Comparison of ENCODE assay signal across 19 cellular contexts in genomic region chr10:5941579-5941978, GRCh38. TPM values are rescaled to one million over a fixed set of nuclear protein-coding genes. Genes with fewer than 3 reads are reported as not detected.
A peak's percentile ranks its signal among the peaks of the same experiment; 100 is the strongest.
DNase-seq lines count a peak whose midpoint lies in the region; ATAC-seq, FAIRE-seq and TF ChIP-seq lines count a peak whose summit lies in the region.
"Had no signal": no experiment of that assay in that cellular context is flagged by ENCODE, and none has a peak within 500 bp of the region (broad histone marks: within the 10 kb centered on the region; RNA-seq: fewer than 3 reads in every experiment).

No MANE protein-coding gene starts in this region.

- H3K36me3 ChIP-seq in heart right ventricle (peaks cover 0 to 27% (median 16%) of the 10 kb centered on the region in 9 donors), kidney (ENCODE audit: control insufficient read depth in 1 of 2, insufficient read depth in 2 of 2, low read length in 2 of 2) (peaks cover 14 to 15% of the 10 kb centered on the region in 2 donors), vagina (peaks cover 5 to 16% of the 10 kb centered on the region in 2 donors), H7 (replicated peaks; ENCODE audit: control insufficient read depth, insufficient read depth, low read length) (peaks cover 7% of the 10 kb centered on the region)

- peak overlapping the region in 1 of 2 donors; percentile 47 for H3K9ac ChIP-seq in kidney (ENCODE audit: low read length in 2 of 2)

- no peak for FAIRE-seq in kidney (lab: Jason Lieb, UNC)
- FAIRE-seq: D721Med had no signal

- no peak overlapping the region for H3K4me3 ChIP-seq in heart right ventricle
- H3K4me3 ChIP-seq in kidney (ENCODE audit: low read length in 2 of 2) = no peak overlapping the region
- no peak overlapping the region for H3K4me3 ChIP-seq in skin epidermis
- no peak overlapping the region for H3K4me3 ChIP-seq in vagina
- no peak overlapping the region for H3K4me3 ChIP-seq in H7 (ENCODE audit: insufficient read depth, low read depth, low read length)
- H3K4me3 ChIP-seq: GM23338, smooth muscle cell had no signal

- peaks cover 14 to 59% (median 49%) of the 10 kb centered on the region in 9 donors for H3K4me1 ChIP-seq in heart right ventricle
- peaks cover 13 to 15% of the 10 kb centered on the region in 2 donors for H3K4me1 ChIP-seq in kidney (ENCODE audit: control insufficient read depth in 1 of 2, insufficient read depth in 1 of 2, low read depth in 1 of 2, low read length in 2 of 2)
- peaks cover 43% of the 10 kb centered on the region for H3K4me1 ChIP-seq in vagina
- H3K4me1 ChIP-seq: BE2C had no signal

- 71 to 77% methylated on average over 7 of the region's 7 CpGs for WGBS in heart right ventricle, 2 donors

- H3K27ac ChIP-seq in heart right ventricle (peak overlapping the region in 9 of 10 donors; percentile 64 to 97 (median 90)), kidney (ENCODE audit: low read depth in 2 of 2, low read length in 2 of 2) (peak overlapping the region; percentile 67 to 89), skin epidermis (peak overlapping the region in 19 of 21 experiments; percentile 29 to 84 (median 60)), vagina (peak overlapping the region; percentile 83)

- H3K9me3 ChIP-seq in heart right ventricle (no peaks in the 10 kb centered on the region), kidney (ENCODE audit: control insufficient read depth in 1 of 2, low read length in 2 of 2) (no peaks in the 10 kb centered on the region), vagina (no peaks in the 10 kb centered on the region)
- H3K9me3 ChIP-seq: BE2C had no signal

- intact Hi-C loops in heart right ventricle (cut with DNase I) = loop anchor here in 2 of 10 donors (10.0 kb wide), 2 partner anchors 73 to 143 kb away; partner anchors contain the start of gene RBM17 (in 2 of the 2)
- intact Hi-C loops in left cardiac atrium (cut with DNase I) = loop anchor here in 1 of 2 donors (10.0 kb wide), 1 partner anchor 153 kb away; no protein-coding TSS in a partner anchor
- intact Hi-C loops in kidney (cut with DNase I) = no loop called here
- intact Hi-C loops in vagina (cut with DNase I) = no loop called here

- no peak for TF ChIP-seq POLR2A in vagina (IDR thresholded peaks at IDR 0.05)

- no peak for DNase-seq in heart right ventricle
- no peak for DNase-seq in left cardiac atrium
- DNase-seq in kidney = no peak
- DNase-seq in vagina (ENCODE audit: extremely low spot score in 2 of 2) = no peak
- no peak for DNase-seq in SIG-M5 treated with dmso at 0.1 percent for 504 hours (lab: John Stamatoyannopoulos, UW; ENCODE audit: unreplicated experiment)
- no peak for DNase-seq in amniotic stem cell (lab: John Stamatoyannopoulos, UW)
- no peak for DNase-seq in H7
- DNase-seq: activated CD4-positive, alpha-beta T cell treated with anti-CD3 and anti-CD28 coated beads for 36 hours; activated CD8-positive, alpha-beta memory T cell treated with anti-CD3 and anti-CD28 coated beads, Interleukin-2, amount 10 ng/mL, durations not matched to agents 7 days and 5 days; BE2C; naive thymus-derived CD4-positive, alpha-beta T cell; NCI-H1436; NCI-H2171; NCI-H526 treated with DMSO at 0.1 percent for 48 hours; trophoblast cell had no signal

- ATAC-seq in heart right ventricle = no peak
- ATAC-seq in left cardiac atrium = no peak
- ATAC-seq: activated CD4-positive, alpha-beta T cell treated with anti-CD3 and anti-CD28 coated beads for 36 hours; activated CD8-positive, alpha-beta memory T cell treated with anti-CD3 and anti-CD28 coated beads, Interleukin-2, amount 10 ng/mL, durations not matched to agents 7 days and 5 days; naive thymus-derived CD4-positive, alpha-beta T cell had no signal

- H3K27me3 ChIP-seq in heart right ventricle = no peaks in the 10 kb centered on the region
- no peaks in the 10 kb centered on the region for H3K27me3 ChIP-seq in vagina
- no peaks in the 10 kb centered on the region for H3K27me3 ChIP-seq in H7 (ENCODE audit: control insufficient read depth, insufficient read depth, low read length)
- H3K27me3 ChIP-seq: BE2C had no signal

- TF ChIP-seq CTCF in heart right ventricle (IDR thresholded peaks at IDR 0.05) (no peak), kidney (IDR thresholded peaks at IDR 0.05; ENCODE audit: borderline replicate concordance, extremely low read depth, insufficient read depth) (no peak), vagina (IDR thresholded peaks at IDR 0.05) (no peak)

RNA-seq across cellular contexts. Expression of gene IL15RA, which starts 35.8 kb away (rescaled TPM):
- total RNA-seq in heart right ventricle (10 to 100 TPM in 3 of 10 donors, 1 to 10 TPM in 7; 3.5 to 21.0 (median 5.6) TPM), left cardiac atrium (10 to 100 TPM; 10.9 to 15.7 TPM), kidney (13.9 TPM), vagina (41.0 TPM)
- polyA plus RNA-seq in heart right ventricle (10 to 100 TPM; 11.7 to 18.7 TPM), kidney (ENCODE audit: insufficient read depth, low read depth, low replicate concordance) (6.8 TPM)
- total RNA-seq in H7 (2014; rRNA removed; shearing (Covaris generic)) = 1.1 and 2.0 TPM in 2 replicates

RNA-seq across cellular contexts. Expression of gene FBH1, which starts 51.5 kb away (rescaled TPM):
- total RNA-seq in heart right ventricle (100 to 1,000 TPM in 1 of 10 donors, 10 to 100 TPM in 9; 57.8 to 134 (median 76.0) TPM), left cardiac atrium (10 to 100 TPM; 67.4 to 85.1 TPM), kidney (76.5 TPM), vagina (108 TPM)
- polyA plus RNA-seq in heart right ventricle (10 to 100 TPM; 59.1 to 91.9 TPM), kidney (ENCODE audit: insufficient read depth, low read depth, low replicate concordance) (70.7 TPM)
- total RNA-seq in H7 (2014; rRNA removed; shearing (Covaris generic)) = 72.1 and 78.0 TPM in 2 replicates

RNA-seq across cellular contexts. Expression of gene ANKRD16, which starts 51.9 kb away (rescaled TPM):
- total RNA-seq in heart right ventricle (1 to 10 TPM; 2.2 to 3.9 (median 3.4) TPM), left cardiac atrium (1 to 10 TPM; 2.8 to 4.2 TPM), kidney (6.7 TPM), vagina (17.7 TPM)
- polyA plus RNA-seq in heart right ventricle (1 to 10 TPM; 3.0 to 3.8 TPM), kidney (ENCODE audit: insufficient read depth, low read depth, low replicate concordance) (7.1 TPM)
- 11.1 and 13.2 TPM in 2 replicates for total RNA-seq in H7 (2014; rRNA removed; shearing (Covaris generic))
